1 cellular context compared by ENCODE assay signal in the genomic region with DNA sequence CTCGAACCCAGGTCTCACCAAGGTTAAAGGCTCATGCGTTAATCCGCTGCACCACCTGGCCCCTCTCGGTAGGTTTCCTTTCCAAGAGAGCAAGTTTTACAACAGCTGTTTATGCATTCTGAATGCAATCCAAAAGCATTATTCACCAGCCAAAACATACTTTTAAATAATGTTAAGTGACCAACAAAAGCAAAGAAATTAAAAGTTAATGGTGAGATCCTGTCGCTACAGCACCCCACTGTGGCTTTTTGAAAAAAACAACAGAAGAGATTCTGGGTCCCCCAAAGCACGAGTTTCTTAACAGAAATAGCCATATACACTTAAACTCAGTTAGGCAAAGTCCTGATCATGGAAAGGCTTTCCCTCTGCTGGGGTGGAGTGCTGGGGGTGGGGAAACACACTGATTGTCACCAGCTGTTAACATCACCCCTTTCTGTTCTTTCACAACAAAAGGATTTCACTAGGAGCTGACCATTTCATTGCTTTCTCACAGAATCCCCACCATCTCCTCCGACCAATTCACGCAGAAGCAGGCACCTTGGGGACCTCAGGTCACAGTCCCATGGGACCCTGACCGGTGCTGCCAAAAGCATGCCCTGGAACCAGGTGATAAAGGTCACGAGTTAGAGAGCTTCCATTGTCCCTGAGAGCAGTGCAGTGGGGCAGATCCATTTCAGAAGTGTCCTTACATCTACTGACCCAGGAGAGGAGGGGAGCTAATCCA.
TF ChIP-seq lines count a peak whose summit lies in the region.

No MANE protein-coding gene starts in this region.

TF ChIP-seq in GM12878, 131 proteins besides CTCF, POLR2A, EP300 and RAD21:
- TF ChIP-seq, protein P1, sequence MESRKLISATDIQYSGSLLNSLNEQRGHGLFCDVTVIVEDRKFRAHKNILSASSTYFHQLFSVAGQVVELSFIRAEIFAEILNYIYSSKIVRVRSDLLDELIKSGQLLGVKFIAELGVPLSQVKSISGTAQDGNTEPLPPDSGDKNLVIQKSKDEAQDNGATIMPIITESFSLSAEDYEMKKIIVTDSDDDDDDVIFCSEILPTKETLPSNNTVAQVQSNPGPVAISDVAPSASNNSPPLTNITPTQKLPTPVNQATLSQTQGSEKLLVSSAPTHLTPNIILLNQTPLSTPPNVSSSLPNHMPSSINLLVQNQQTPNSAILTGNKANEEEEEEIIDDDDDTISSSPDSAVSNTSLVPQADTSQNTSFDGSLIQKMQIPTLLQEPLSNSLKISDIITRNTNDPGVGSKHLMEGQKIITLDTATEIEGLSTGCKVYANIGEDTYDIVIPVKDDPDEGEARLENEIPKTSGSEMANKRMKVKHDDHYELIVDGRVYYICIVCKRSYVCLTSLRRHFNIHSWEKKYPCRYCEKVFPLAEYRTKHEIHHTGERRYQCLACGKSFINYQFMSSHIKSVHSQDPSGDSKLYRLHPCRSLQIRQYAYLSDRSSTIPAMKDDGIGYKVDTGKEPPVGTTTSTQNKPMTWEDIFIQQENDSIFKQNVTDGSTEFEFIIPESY (IDR thresholded peaks at IDR 0.05): peak; percentile 63; the same call in 1 of the 2 replicates
- TF ChIP-seq BHLHE40 (IDR thresholded peaks at IDR 0.05; ENCODE audit: borderline replicate concordance in 1 of 2, low read depth in 2 of 2, low read length in 1 of 2) (peak in 1 of 2 experiments; percentile 46; a peak in 1 of 4 replicates), NR2F1 (conservative IDR thresholded peaks at IDR 0.05) (peak; percentile 36), PML (IDR thresholded peaks at IDR 0.05; ENCODE audit: low read length) (no peak), MEF2B (IDR thresholded peaks at IDR 0.05; ENCODE audit: partially characterized antibody, poor library complexity, severe bottlenecking) (peak; percentile 96), SMAD5 (IDR thresholded peaks at IDR 0.05; ENCODE audit: low read depth) (no peak)
